In genomic region chr3:195823998-195824397, GRCh38 we compare ENCODE assay signal across 17 cellular contexts. TPM values are rescaled to one million over a fixed set of nuclear protein-coding genes. Genes with fewer than 3 reads are reported as not detected.
DNase-seq lines count a peak whose midpoint lies in the region; ATAC-seq and TF ChIP-seq lines count a peak whose summit lies in the region.
"Had no signal": no experiment of that assay in that cellular context is flagged by ENCODE, and none has a peak within 500 bp of the region (broad histone marks: within the 10 kb centered on the region; RNA-seq: fewer than 3 reads in every experiment).

No MANE protein-coding gene starts in this region.

- in situ Hi-C loops in transverse colon (cut with MboI; ENCODE audit: low pct_ligation_motif_present in 1 of 4, low pct_unique_long_range_greater_than_20kb in 1 of 4, low sequenced_read_pairs in 3 of 4) = no loop called here

- no peak for TF ChIP-seq EP300 in transverse colon (IDR thresholded peaks at IDR 0.05; ENCODE audit: low read depth)

- WGBS in transverse colon (ENCODE audit: low coverage in 1 of 2), 2 donors = 63% methylated on average over 12 of the region's 13 CpGs; no CpG with 5 or more reads in 1 of the 2 donors

- H3K27me3 ChIP-seq in PC-9 (ENCODE audit: insufficient read depth, low read depth) (no peaks in the 10 kb centered on the region), transverse colon (peaks cover 5% of the 10 kb centered on the region)
- H3K27me3 ChIP-seq: cardiac muscle cell had no signal

- CTCF ChIA-PET in PC-9 (lab: Charles Lee) = no interaction called here

- no peaks in the 10 kb centered on the region for H3K9me2 ChIP-seq in PC-9 (ENCODE audit: insufficient read depth)

- H3K79me2 ChIP-seq in PC-9 (ENCODE audit: low read depth) = peaks cover 48% of the 10 kb centered on the region

- H3K36me3 ChIP-seq in PC-9 (ENCODE audit: low read depth) = peaks cover 25% of the 10 kb centered on the region
- H3K36me3 ChIP-seq in transverse colon = no peaks in the 10 kb centered on the region
- H3K36me3 ChIP-seq: cardiac muscle cell had no signal

- peaks cover 53% of the 10 kb centered on the region for H3K4me1 ChIP-seq in PC-9 (replicated peaks; ENCODE audit: insufficient read depth)
- peaks cover 6 to 25% (median 23%) of the 10 kb centered on the region in 4 donors for H3K4me1 ChIP-seq in transverse colon

- H3K4me3 ChIP-seq in PC-9 (peak overlapping the region; percentile 69; the same call in 1 of the 2 replicates), transverse colon (no peak overlapping the region)
- H3K4me3 ChIP-seq: cardiac muscle cell, SK-N-MC, skin epidermis had no signal

- peak overlapping the region; percentile 95 for H3K27ac ChIP-seq in PC-9
- peak overlapping the region in 3 of 4 donors; percentile 11 to 33 (median 30) for H3K27ac ChIP-seq in transverse colon
- H3K27ac ChIP-seq: cardiac muscle cell, SK-N-MC, skin epidermis had no signal

- H4K20me1 ChIP-seq in PC-9 (ENCODE audit: insufficient read depth) = no peaks in the 10 kb centered on the region

- no TSS peak for BruUV-seq in PC-9 (replicated peaks; lab: Mats Ljungman, UMichigan)

- H3K4me2 ChIP-seq in PC-9 = peak overlapping the region; percentile 89

- intact Hi-C loops in PC-9 (cut with micrococcal nuclease; ENCODE audit: unreplicated experiment) (no loop called here), transverse colon (cut with DNase I; ENCODE audit: low total_unique reads) (no loop called here)

- peak; percentile 50 for DNase-seq in NCI-H146 (lab: John Stamatoyannopoulos, UW)
- DNase-seq in NCI-H146 treated with DMSO at 0.1 percent for 48 hours (lab: John Stamatoyannopoulos, UW; ENCODE audit: unreplicated experiment) = no peak
- DNase-seq in PC-9 = peak; percentile 77 to 93
- peak; percentile 20 for DNase-seq in glomerular visceral epithelial cell (ENCODE audit: extremely low spot score)
- DNase-seq in transverse colon = peak; percentile 44
- DNase-seq in cerebellum (ENCODE audit: low spot score) = no peak
- DNase-seq in midbrain (lab: John Stamatoyannopoulos, UW) = no peak
- DNase-seq: activated naive CD4-positive, alpha-beta T cell treated with anti-CD3 and anti-CD28 coated beads for 36 hours; glutamatergic neuron; NCI-H187 treated with DMSO at 0.1 percent for 48 hours; nephron progenitor cell had no signal

- H3F3A ChIP-seq in PC-9 (ENCODE audit: insufficient read depth, low read depth) = peaks cover 57% of the 10 kb centered on the region

- POLR2A ChIA-PET in PC-9 (lab: Charles Lee; ENCODE audit: unreplicated experiment) = no interaction called here

- H3K9me3 ChIP-seq in PC-9 (ENCODE audit: insufficient read depth, low read depth) (no peaks in the 10 kb centered on the region), transverse colon (no peaks in the 10 kb centered on the region)

- no peak overlapping the region for H2AFZ ChIP-seq in PC-9

- no peak for ATAC-seq in HG03045 (IDR thresholded peaks at IDR 0.05; ENCODE audit: unreplicated experiment)

- TF ChIP-seq CTCF in PC-9 (conservative IDR thresholded peaks at IDR 0.05) (0 out of 2 replicates have a peak, but pooled peaks have one; percentile 29), transverse colon (IDR thresholded peaks at IDR 0.05) (no peak)

- TF ChIP-seq POLR2A in transverse colon (IDR thresholded peaks at IDR 0.05) = no peak

RNA-seq across cellular contexts. Expression of gene MUC4, which starts 12.3 kb away (rescaled TPM):
- total RNA-seq in PC-9 (2021) (63.7 and 84.4 TPM in 2 replicates), transverse colon (100 to 1,000 TPM; 111 to 354 (median 170) TPM), cerebellum (0.27 TPM)
- total RNA-seq: A673, cardiac muscle cell, subcutaneous adipose tissue had no signal

Comparison
In these comparisons a context has a peak if more than half of its experiments do, and no peak if none do; other contexts are left out.
1. DNase-seq: peak in NCI-H146 (single experiment), PC-9 (2 of 2), glomerular visceral epithelial cell (single experiment) and transverse colon (single experiment); none in NCI-H146 treated with DMSO at 0.1 percent for 48 hours (single experiment), cerebellum (single experiment) and midbrain (single experiment).
2. RNA of gene MUC4, which starts 12.3 kb away (total RNA-seq): 111 to 354 TPM in transverse colon and 63.7 to 84.4 TPM in PC-9; 0.27 TPM in cerebellum (single experiment); every median in the first group is over 10 times any median in the second.